In genomic region chr4:36046026-36046425, GRCh38 we compare ENCODE assay signal across 15 cellular contexts.
A peak's percentile ranks its signal among the peaks of the same experiment; 100 is the strongest.
DNase-seq lines count a peak whose midpoint lies in the region; ATAC-seq and TF ChIP-seq lines count a peak whose summit lies in the region.
"Had no signal": no experiment of that assay in that cellular context is flagged by ENCODE, and none has a peak within 500 bp of the region (broad histone marks: within the 10 kb centered on the region; RNA-seq: fewer than 3 reads in every experiment).

No MANE protein-coding gene starts in this region.

- H3K9me3 Mint-ChIP-seq in natural killer cell = no peaks in the 10 kb centered on the region

- intact Hi-C loops in thyroid gland (cut with DNase I) = no loop called here
- intact Hi-C loops in natural killer cell (cut with micrococcal nuclease) = no loop called here
- intact Hi-C loops in heart left ventricle (cut with DNase I) = no loop called here

- H3K36me3 Mint-ChIP-seq in natural killer cell = peaks cover 8% of the 10 kb centered on the region

- H2AFZ ChIP-seq in DND-41 (ENCODE audit: low read depth, low read length) = no peak overlapping the region

- TF ChIP-seq POLR2A in thyroid gland (IDR thresholded peaks at IDR 0.05) = no peak
- TF ChIP-seq POLR2A in heart left ventricle (IDR thresholded peaks at IDR 0.05) = no peak

- DNase-seq in DND-41 = no peak
- DNase-seq in kidney tubule cell (ENCODE audit: low spot score) = peak; percentile 34
- peak; percentile 40 to 53 for DNase-seq in thyroid gland
- DNase-seq in natural killer cell = no peak
- DNase-seq in central memory CD4-positive, alpha-beta T cell = no peak
- DNase-seq in heart left ventricle = no peak
- DNase-seq: BE2C; CD4-positive, alpha-beta memory T cell; COR-L47 had no signal

- no peaks in the 10 kb centered on the region for H3K27me3 ChIP-seq in DND-41 (ENCODE audit: insufficient read depth, low read length, poor library complexity)
- no peaks in the 10 kb centered on the region for H3K27me3 ChIP-seq in thyroid gland
- no peaks in the 10 kb centered on the region for H3K27me3 ChIP-seq in heart left ventricle
- H3K27me3 ChIP-seq: BE2C had no signal

- H3K4me1 Mint-ChIP-seq in natural killer cell = no peaks in the 10 kb centered on the region
- H3K4me1 Mint-ChIP-seq: CD4-positive, alpha-beta memory T cell had no signal

- TF ChIP-seq CTCF in DND-41 (IDR thresholded peaks at IDR 0.05; ENCODE audit: borderline replicate concordance, extremely low read depth, low read length, poor library complexity, severe bottlenecking) (no peak), thyroid gland (IDR thresholded peaks at IDR 0.05) (no peak), natural killer cell (IDR thresholded peaks at IDR 0.05) (no peak), heart left ventricle (IDR thresholded peaks at IDR 0.05) (no peak)

- H3K27me3 Mint-ChIP-seq in natural killer cell (ENCODE audit: low read depth in 2 of 2) = no peaks in the 10 kb centered on the region
- H3K27me3 Mint-ChIP-seq: CD4-positive, alpha-beta memory T cell had no signal

- no peaks in the 10 kb centered on the region for H3K79me2 ChIP-seq in DND-41 (ENCODE audit: insufficient read depth, low read length)

- H3K4me3 ChIP-seq in DND-41 (ENCODE audit: low read depth in 1 of 2, low read length in 2 of 2) (no peak overlapping the region), thyroid gland (replicated peaks in 1 of 3) (no peak overlapping the region), heart left ventricle (no peak overlapping the region)
- H3K4me3 ChIP-seq: A549, HAP-1 had no signal

- no peak overlapping the region for H3K27ac Mint-ChIP-seq in natural killer cell
- H3K27ac Mint-ChIP-seq: CD4-positive, alpha-beta memory T cell had no signal

- H3K36me3 ChIP-seq in DND-41 (ENCODE audit: insufficient read depth, low read length) (no peaks in the 10 kb centered on the region), thyroid gland (no peaks in the 10 kb centered on the region), heart left ventricle (no peaks in the 10 kb centered on the region)
- H3K36me3 ChIP-seq: BE2C, HAP-1 had no signal

- H3K4me3 Mint-ChIP-seq in natural killer cell = no peak overlapping the region
- H3K4me3 Mint-ChIP-seq: CD4-positive, alpha-beta memory T cell had no signal

- H4K20me1 ChIP-seq in DND-41 (ENCODE audit: insufficient read depth, low read length) = no peaks in the 10 kb centered on the region

- H3K4me2 ChIP-seq in DND-41 (ENCODE audit: insufficient read depth, low read length) = no peak overlapping the region
- H3K4me2 ChIP-seq: A549, KMS-11 had no signal

- no peaks in the 10 kb centered on the region for H3K9me3 ChIP-seq in DND-41 (ENCODE audit: insufficient read depth, low read length, severe bottlenecking)
- H3K9me3 ChIP-seq in thyroid gland = no peaks in the 10 kb centered on the region
- no peaks in the 10 kb centered on the region for H3K9me3 ChIP-seq in heart left ventricle
- H3K9me3 ChIP-seq: A549, BE2C, HAP-1 had no signal

- H3K27ac ChIP-seq in DND-41 (ENCODE audit: low read length) = no peak overlapping the region
- no peak overlapping the region for H3K27ac ChIP-seq in thyroid gland
- H3K27ac ChIP-seq in heart left ventricle = no peak overlapping the region
- H3K27ac ChIP-seq: A549, C4-2B, KMS-11 had no signal

- ATAC-seq in DND-41 (ENCODE audit: insufficient read depth, low read depth) (0 out of 3 replicates have a peak, but pooled peaks have one; percentile 22), GM21529 (IDR thresholded peaks at IDR 0.05; ENCODE audit: unreplicated experiment) (peak; percentile 40), natural killer cell (no peak), heart left ventricle (no peak)
- ATAC-seq: A549, HepG2 had no signal

- H3K9ac ChIP-seq in DND-41 (ENCODE audit: low read depth, low read length) = no peak overlapping the region
- H3K9ac ChIP-seq: KMS-11 had no signal

- H3K4me1 ChIP-seq in DND-41 (ENCODE audit: insufficient read depth, low read length) = no peaks in the 10 kb centered on the region
- no peaks in the 10 kb centered on the region for H3K4me1 ChIP-seq in thyroid gland
- H3K4me1 ChIP-seq in heart left ventricle = no peaks in the 10 kb centered on the region
- H3K4me1 ChIP-seq: A549, BE2C, HAP-1 had no signal

Comparison
In these comparisons a context has a peak if more than half of its experiments do, and no peak if none do; other contexts are left out.
1. ATAC-seq: peak in DND-41 (single experiment) and GM21529 (single experiment); none in natural killer cell (0 of 3) and heart left ventricle (0 of 4).
2. DNase-seq: peak in kidney tubule cell (single experiment) and thyroid gland (2 of 2); none in DND-41 (single experiment), natural killer cell (single experiment), central memory CD4-positive, alpha-beta T cell (single experiment) and heart left ventricle (0 of 5).